In the genomic region with DNA sequence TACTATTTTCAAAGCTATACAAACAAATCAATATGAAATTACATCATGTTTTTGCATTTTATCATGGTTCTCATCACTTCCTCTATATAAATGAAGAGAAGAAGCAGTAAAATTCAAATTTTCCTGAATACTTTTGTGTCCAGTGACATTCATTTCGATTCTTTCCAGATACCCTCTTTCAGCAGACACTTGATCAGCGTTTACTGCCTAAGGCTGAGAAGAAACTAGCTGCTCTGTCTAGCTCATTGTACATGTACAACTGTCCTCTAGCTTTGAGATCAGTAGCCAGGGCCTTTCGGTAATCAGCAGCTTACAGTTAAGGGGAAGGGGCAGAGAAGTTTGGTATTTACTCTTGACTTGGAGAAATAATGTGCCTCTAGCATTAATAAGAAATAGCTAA, we compare ENCODE assay signal across 1 cellular context.
TF ChIP-seq lines count a peak whose summit lies in the region.

No MANE protein-coding gene starts in this region.

TF ChIP-seq in GM23338, 12 proteins besides CTCF, POLR2A, EP300 and RAD21 (continued from another document):
- TF ChIP-seq, protein P1, sequence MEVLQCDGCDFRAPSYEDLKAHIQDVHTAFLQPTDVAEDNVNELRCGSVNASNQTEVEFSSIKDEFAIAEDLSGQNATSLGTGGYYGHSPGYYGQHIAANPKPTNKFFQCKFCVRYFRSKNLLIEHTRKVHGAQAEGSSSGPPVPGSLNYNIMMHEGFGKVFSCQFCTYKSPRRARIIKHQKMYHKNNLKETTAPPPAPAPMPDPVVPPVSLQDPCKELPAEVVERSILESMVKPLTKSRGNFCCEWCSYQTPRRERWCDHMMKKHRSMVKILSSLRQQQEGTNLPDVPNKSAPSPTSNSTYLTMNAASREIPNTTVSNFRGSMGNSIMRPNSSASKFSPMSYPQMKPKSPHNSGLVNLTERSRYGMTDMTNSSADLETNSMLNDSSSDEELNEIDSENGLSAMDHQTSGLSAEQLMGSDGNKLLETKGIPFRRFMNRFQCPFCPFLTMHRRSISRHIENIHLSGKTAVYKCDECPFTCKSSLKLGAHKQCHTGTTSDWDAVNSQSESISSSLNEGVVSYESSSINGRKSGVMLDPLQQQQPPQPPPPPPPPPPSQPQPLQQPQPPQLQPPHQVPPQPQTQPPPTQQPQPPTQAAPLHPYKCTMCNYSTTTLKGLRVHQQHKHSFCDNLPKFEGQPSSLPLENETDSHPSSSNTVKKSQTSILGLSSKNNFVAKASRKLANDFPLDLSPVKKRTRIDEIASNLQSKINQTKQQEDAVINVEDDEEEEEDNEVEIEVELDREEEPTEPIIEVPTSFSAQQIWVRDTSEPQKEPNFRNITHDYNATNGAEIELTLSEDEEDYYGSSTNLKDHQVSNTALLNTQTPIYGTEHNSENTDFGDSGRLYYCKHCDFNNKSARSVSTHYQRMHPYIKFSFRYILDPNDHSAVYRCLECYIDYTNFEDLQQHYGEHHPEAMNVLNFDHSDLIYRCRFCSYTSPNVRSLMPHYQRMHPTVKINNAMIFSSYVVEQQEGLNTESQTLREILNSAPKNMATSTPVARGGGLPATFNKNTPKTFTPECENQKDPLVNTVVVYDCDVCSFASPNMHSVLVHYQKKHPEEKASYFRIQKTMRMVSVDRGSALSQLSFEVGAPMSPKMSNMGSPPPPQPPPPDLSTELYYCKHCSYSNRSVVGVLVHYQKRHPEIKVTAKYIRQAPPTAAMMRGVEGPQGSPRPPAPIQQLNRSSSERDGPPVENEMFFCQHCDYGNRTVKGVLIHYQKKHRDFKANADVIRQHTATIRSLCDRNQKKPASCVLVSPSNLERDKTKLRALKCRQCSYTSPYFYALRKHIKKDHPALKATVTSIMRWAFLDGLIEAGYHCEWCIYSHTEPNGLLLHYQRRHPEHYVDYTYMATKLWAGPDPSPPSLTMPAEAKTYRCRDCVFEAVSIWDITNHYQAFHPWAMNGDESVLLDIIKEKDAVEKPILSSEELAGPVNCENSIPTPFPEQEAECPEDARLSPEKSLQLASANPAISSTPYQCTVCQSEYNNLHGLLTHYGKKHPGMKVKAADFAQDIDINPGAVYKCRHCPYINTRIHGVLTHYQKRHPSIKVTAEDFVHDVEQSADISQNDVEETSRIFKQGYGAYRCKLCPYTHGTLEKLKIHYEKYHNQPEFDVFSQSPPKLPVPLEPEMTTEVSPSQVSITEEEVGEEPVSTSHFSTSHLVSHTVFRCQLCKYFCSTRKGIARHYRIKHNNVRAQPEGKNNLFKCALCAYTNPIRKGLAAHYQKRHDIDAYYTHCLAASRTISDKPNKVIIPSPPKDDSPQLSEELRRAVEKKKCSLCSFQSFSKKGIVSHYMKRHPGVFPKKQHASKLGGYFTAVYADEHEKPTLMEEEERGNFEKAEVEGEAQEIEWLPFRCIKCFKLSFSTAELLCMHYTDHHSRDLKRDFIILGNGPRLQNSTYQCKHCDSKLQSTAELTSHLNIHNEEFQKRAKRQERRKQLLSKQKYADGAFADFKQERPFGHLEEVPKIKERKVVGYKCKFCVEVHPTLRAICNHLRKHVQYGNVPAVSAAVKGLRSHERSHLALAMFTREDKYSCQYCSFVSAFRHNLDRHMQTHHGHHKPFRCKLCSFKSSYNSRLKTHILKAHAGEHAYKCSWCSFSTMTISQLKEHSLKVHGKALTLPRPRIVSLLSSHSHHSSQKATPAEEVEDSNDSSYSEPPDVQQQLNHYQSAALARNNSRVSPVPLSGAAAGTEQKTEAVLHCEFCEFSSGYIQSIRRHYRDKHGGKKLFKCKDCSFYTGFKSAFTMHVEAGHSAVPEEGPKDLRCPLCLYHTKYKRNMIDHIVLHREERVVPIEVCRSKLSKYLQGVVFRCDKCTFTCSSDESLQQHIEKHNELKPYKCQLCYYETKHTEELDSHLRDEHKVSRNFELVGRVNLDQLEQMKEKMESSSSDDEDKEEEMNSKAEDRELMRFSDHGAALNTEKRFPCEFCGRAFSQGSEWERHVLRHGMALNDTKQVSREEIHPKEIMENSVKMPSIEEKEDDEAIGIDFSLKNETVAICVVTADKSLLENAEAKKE (CRISPR knock-in tag; IDR thresholded peaks at IDR 0.05): no peak
- TF ChIP-seq CREB1 (CRISPR knock-in tag; IDR thresholded peaks at IDR 0.05; ENCODE audit: low read depth) (no peak), POLR2AphosphoS5 (IDR thresholded peaks at IDR 0.05; ENCODE audit: low read depth) (no peak), EZH2phosphoT487 (IDR thresholded peaks at IDR 0.05; ENCODE audit: unreplicated experiment) (no peak), EZH2 (IDR thresholded peaks at IDR 0.05; ENCODE audit: low read depth, unreplicated experiment) (no peak), ZNF114 (CRISPR knock-in tag; IDR thresholded peaks at IDR 0.05) (no peak), NANOG (IDR thresholded peaks at IDR 0.05; ENCODE audit: borderline replicate concordance) (no peak), JUNB (IDR thresholded peaks at IDR 0.05; ENCODE audit: unreplicated experiment) (no peak), ZNF331 (CRISPR knock-in tag; IDR thresholded peaks at IDR 0.05; ENCODE audit: low read depth) (no peak)
- TF ChIP-seq, protein P2, sequence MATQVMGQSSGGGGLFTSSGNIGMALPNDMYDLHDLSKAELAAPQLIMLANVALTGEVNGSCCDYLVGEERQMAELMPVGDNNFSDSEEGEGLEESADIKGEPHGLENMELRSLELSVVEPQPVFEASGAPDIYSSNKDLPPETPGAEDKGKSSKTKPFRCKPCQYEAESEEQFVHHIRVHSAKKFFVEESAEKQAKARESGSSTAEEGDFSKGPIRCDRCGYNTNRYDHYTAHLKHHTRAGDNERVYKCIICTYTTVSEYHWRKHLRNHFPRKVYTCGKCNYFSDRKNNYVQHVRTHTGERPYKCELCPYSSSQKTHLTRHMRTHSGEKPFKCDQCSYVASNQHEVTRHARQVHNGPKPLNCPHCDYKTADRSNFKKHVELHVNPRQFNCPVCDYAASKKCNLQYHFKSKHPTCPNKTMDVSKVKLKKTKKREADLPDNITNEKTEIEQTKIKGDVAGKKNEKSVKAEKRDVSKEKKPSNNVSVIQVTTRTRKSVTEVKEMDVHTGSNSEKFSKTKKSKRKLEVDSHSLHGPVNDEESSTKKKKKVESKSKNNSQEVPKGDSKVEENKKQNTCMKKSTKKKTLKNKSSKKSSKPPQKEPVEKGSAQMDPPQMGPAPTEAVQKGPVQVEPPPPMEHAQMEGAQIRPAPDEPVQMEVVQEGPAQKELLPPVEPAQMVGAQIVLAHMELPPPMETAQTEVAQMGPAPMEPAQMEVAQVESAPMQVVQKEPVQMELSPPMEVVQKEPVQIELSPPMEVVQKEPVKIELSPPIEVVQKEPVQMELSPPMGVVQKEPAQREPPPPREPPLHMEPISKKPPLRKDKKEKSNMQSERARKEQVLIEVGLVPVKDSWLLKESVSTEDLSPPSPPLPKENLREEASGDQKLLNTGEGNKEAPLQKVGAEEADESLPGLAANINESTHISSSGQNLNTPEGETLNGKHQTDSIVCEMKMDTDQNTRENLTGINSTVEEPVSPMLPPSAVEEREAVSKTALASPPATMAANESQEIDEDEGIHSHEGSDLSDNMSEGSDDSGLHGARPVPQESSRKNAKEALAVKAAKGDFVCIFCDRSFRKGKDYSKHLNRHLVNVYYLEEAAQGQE (IDR thresholded peaks at IDR 0.05; ENCODE audit: unreplicated experiment): no peak
